ENCODE assay signal across 1 cellular context in genomic region chr12:131362290-131363211, GRCh38.
TF ChIP-seq lines count a peak whose summit lies in the region.

No MANE protein-coding gene starts in this region.

TF ChIP-seq in K562, 482 proteins besides CTCF, POLR2A, EP300 and RAD21 (continued from another document):
- TF ChIP-seq KLF13 (tag; IDR thresholded peaks at IDR 0.05; ENCODE audit: borderline replicate concordance, low read depth) (peak; percentile 88; the same call in 1 of the 2 replicates), POLR3G (IDR thresholded peaks at IDR 0.05; ENCODE audit: extremely low read depth, insufficient read length, insufficient replicate concordance) (no peak), HMG20B (CRISPR knock-in tag; IDR thresholded peaks at IDR 0.05) (peak; percentile 94), POLR3A (IDR thresholded peaks at IDR 0.05; ENCODE audit: borderline replicate concordance, extremely low read depth, insufficient read depth, insufficient read length) (no peak), MECOM (CRISPR knock-in tag; IDR thresholded peaks at IDR 0.05) (peak; percentile 99), PHF20 (IDR thresholded peaks at IDR 0.05; ENCODE audit: partially characterized antibody) (no peak), BRCA1 (IDR thresholded peaks at IDR 0.05) (no peak), BRCA1 (CRISPR knock-in tag; IDR thresholded peaks at IDR 0.05) (no peak), CBX2 (IDR thresholded peaks at IDR 0.05; ENCODE audit: insufficient read depth, low read length, poor library complexity, severe bottlenecking) (no peak), KLF6 (CRISPR knock-in tag; IDR thresholded peaks at IDR 0.05; ENCODE audit: borderline replicate concordance) (peak; percentile 100), TRIM28 (IDR thresholded peaks at IDR 0.05) (no peak), NELFE (IDR thresholded peaks at IDR 0.05; ENCODE audit: insufficient read depth, insufficient read length) (no peak), CCAR2 (IDR thresholded peaks at IDR 0.05; ENCODE audit: low read depth, low read length) (no peak), NR2F6 (CRISPR knock-in tag; IDR thresholded peaks at IDR 0.05) (peak; percentile 90; the same call in 1 of the 2 replicates), CEBPG (CRISPR knock-in tag; IDR thresholded peaks at IDR 0.05) (no peak), CEBPG (tag; conservative IDR thresholded peaks at IDR 0.05 in 1 of 2, IDR thresholded peaks at IDR 0.05 in 1 of 2) (no peak), ZNF217 (CRISPR knock-in tag; IDR thresholded peaks at IDR 0.05) (no peak), NR2C2 (CRISPR knock-in tag; IDR thresholded peaks at IDR 0.05) (no peak), NR2C2 (tag; IDR thresholded peaks at IDR 0.05) (peak; percentile 75), ZNF639 (CRISPR knock-in tag; conservative IDR thresholded peaks at IDR 0.05 in 1 of 2, IDR thresholded peaks at IDR 0.05 in 1 of 2) (peak in 1 of 2 experiments; percentile 99; a peak in 2 of 4 replicates), CREBBP (IDR thresholded peaks at IDR 0.05; ENCODE audit: low read depth, low read length) (no peak), SMARCA4 (IDR thresholded peaks at IDR 0.05) (peak; percentile 64), SMAD4 (CRISPR knock-in tag; conservative IDR thresholded peaks at IDR 0.05) (peak; percentile 100), NR2C1 (IDR thresholded peaks at IDR 0.05) (no peak), NR2C1 (tag; IDR thresholded peaks at IDR 0.05) (peak; percentile 96), BACH1 (tag; IDR thresholded peaks at IDR 0.05) (peak; percentile 97), GATA2 (CRISPR knock-in tag; IDR thresholded peaks at IDR 0.05) (no peak), NCOA2 (IDR thresholded peaks at IDR 0.05; ENCODE audit: partially characterized antibody in 2 of 2) (no peak), DACH1 (IDR thresholded peaks at IDR 0.05; ENCODE audit: partially characterized antibody) (no peak), E2F5 (CRISPR knock-in tag; IDR thresholded peaks at IDR 0.05) (no peak), ETV5 (CRISPR knock-in tag; IDR thresholded peaks at IDR 0.05; ENCODE audit: low read depth) (peak; percentile 93), ZNF41 (CRISPR knock-in tag; conservative IDR thresholded peaks at IDR 0.05) (peak; percentile 99), HNRNPUL1 (IDR thresholded peaks at IDR 0.05; ENCODE audit: low read length) (no peak), SRSF1 (IDR thresholded peaks at IDR 0.05; ENCODE audit: low read depth, low read length) (no peak), XRCC4 (IDR thresholded peaks at IDR 0.05; ENCODE audit: extremely low read depth, insufficient read depth, insufficient read length) (no peak), KDM4B (IDR thresholded peaks at IDR 0.05; ENCODE audit: borderline replicate concordance in 2 of 2, low read depth in 1 of 2) (no peak), SUPT5H (IDR thresholded peaks at IDR 0.05) (no peak), MBD2 (IDR thresholded peaks at IDR 0.05; ENCODE audit: borderline replicate concordance, low read depth) (no peak), DIDO1 (tag; IDR thresholded peaks at IDR 0.05; ENCODE audit: low read depth) (peak; percentile 96), MYBL2 (IDR thresholded peaks at IDR 0.05; ENCODE audit: low read depth) (no peak), MYBL2 (CRISPR knock-in tag; IDR thresholded peaks at IDR 0.05; ENCODE audit: borderline replicate concordance) (no peak)
- TF ChIP-seq, protein P1, sequence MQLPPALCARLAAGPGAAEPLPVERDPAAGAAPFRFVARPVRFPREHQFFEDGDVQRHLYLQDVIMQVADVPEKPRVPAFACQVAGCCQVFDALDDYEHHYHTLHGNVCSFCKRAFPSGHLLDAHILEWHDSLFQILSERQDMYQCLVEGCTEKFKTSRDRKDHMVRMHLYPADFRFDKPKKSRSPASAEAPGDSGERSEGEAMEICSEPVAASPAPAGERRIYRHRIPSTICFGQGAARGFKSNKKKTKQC (CRISPR knock-in tag; IDR thresholded peaks at IDR 0.05), result no peak
- TF ChIP-seq, protein P2, sequence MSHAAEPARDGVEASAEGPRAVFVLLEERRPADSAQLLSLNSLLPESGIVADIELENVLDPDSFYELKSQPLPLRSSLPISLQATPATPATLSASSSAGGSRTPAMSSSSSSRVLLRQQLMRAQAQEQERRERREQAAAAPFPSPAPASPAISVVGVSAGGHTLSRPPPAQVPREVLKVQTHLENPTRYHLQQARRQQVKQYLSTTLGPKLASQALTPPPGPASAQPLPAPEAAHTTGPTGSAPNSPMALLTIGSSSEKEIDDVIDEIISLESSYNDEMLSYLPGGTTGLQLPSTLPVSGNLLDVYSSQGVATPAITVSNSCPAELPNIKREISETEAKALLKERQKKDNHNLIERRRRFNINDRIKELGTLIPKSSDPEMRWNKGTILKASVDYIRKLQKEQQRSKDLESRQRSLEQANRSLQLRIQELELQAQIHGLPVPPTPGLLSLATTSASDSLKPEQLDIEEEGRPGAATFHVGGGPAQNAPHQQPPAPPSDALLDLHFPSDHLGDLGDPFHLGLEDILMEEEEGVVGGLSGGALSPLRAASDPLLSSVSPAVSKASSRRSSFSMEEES (CRISPR knock-in tag; IDR thresholded peaks at IDR 0.05), result peak; percentile 88
- TF ChIP-seq, protein P3, sequence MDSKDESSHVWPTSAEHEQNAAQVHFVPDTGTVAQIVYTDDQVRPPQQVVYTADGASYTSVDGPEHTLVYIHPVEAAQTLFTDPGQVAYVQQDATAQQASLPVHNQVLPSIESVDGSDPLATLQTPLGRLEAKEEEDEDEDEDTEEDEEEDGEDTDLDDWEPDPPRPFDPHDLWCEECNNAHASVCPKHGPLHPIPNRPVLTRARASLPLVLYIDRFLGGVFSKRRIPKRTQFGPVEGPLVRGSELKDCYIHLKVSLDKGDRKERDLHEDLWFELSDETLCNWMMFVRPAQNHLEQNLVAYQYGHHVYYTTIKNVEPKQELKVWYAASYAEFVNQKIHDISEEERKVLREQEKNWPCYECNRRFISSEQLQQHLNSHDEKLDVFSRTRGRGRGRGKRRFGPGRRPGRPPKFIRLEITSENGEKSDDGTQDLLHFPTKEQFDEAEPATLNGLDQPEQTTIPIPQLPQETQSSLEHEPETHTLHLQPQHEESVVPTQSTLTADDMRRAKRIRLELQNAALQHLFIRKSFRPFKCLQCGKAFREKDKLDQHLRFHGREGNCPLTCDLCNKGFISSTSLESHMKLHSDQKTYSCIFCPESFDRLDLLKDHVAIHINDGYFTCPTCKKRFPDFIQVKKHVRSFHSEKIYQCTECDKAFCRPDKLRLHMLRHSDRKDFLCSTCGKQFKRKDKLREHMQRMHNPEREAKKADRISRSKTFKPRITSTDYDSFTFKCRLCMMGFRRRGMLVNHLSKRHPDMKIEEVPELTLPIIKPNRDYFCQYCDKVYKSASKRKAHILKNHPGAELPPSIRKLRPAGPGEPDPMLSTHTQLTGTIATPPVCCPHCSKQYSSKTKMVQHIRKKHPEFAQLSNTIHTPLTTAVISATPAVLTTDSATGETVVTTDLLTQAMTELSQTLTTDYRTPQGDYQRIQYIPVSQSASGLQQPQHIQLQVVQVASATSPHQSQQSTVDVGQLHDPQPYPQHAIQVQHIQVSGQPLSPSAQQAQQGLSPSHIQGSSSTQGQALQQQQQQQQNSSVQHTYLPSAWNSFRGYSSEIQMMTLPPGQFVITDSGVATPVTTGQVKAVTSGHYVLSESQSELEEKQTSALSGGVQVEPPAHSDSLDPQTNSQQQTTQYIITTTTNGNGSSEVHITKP (IDR thresholded peaks at IDR 0.05; ENCODE audit: partially characterized antibody), result no peak
- TF ChIP-seq, protein P4, sequence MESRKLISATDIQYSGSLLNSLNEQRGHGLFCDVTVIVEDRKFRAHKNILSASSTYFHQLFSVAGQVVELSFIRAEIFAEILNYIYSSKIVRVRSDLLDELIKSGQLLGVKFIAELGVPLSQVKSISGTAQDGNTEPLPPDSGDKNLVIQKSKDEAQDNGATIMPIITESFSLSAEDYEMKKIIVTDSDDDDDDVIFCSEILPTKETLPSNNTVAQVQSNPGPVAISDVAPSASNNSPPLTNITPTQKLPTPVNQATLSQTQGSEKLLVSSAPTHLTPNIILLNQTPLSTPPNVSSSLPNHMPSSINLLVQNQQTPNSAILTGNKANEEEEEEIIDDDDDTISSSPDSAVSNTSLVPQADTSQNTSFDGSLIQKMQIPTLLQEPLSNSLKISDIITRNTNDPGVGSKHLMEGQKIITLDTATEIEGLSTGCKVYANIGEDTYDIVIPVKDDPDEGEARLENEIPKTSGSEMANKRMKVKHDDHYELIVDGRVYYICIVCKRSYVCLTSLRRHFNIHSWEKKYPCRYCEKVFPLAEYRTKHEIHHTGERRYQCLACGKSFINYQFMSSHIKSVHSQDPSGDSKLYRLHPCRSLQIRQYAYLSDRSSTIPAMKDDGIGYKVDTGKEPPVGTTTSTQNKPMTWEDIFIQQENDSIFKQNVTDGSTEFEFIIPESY (CRISPR knock-in tag; IDR thresholded peaks at IDR 0.05), result no peak
- TF ChIP-seq, protein P5, sequence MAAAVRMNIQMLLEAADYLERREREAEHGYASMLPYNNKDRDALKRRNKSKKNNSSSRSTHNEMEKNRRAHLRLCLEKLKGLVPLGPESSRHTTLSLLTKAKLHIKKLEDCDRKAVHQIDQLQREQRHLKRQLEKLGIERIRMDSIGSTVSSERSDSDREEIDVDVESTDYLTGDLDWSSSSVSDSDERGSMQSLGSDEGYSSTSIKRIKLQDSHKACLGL (CRISPR knock-in tag; IDR thresholded peaks at IDR 0.05; ENCODE audit: borderline replicate concordance, poor library complexity, severe bottlenecking), result peak; percentile 79
- TF ChIP-seq, protein P6, sequence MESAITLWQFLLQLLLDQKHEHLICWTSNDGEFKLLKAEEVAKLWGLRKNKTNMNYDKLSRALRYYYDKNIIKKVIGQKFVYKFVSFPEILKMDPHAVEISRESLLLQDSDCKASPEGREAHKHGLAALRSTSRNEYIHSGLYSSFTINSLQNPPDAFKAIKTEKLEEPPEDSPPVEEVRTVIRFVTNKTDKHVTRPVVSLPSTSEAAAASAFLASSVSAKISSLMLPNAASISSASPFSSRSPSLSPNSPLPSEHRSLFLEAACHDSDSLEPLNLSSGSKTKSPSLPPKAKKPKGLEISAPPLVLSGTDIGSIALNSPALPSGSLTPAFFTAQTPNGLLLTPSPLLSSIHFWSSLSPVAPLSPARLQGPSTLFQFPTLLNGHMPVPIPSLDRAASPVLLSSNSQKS (CRISPR knock-in tag; IDR thresholded peaks at IDR 0.05), result peak; percentile 98
- TF ChIP-seq, protein P7, sequence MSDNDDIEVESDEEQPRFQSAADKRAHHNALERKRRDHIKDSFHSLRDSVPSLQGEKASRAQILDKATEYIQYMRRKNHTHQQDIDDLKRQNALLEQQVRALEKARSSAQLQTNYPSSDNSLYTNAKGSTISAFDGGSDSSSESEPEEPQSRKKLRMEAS (CRISPR knock-in tag; IDR thresholded peaks at IDR 0.05), result no peak
